Comparison of ENCODE assay signal across 22 cellular contexts in genomic region chr9:98875536-98875935, GRCh38.
DNase-seq lines count a peak whose midpoint lies in the region; ATAC-seq lines count a peak whose summit lies in the region.
"Had no signal": no experiment of that assay in that cellular context is flagged by ENCODE, and none has a peak within 500 bp of the region (broad histone marks: within the 10 kb centered on the region; RNA-seq: fewer than 3 reads in every experiment).

No MANE protein-coding gene starts in this region.

- H3K27ac ChIP-seq in right cardiac atrium (ENCODE audit: low read length), result no peak overlapping the region
- H3K27ac ChIP-seq: A549; BLaER1 treated with 17β-estradiol and CSF1 and Interleukin-3, amounts not matched to agents 10 nM and 100 nM; GM23248 had no signal

- 78% methylated on average over 5 of the region's 5 CpGs for WGBS in right cardiac atrium

- ATAC-seq in right cardiac atrium, result no peak
- ATAC-seq in HG03378 (IDR thresholded peaks at IDR 0.05; ENCODE audit: unreplicated experiment), result no peak
- ATAC-seq: A549, GM12878 had no signal

- intact Hi-C loops in cardiac septum (cut with DNase I) (no loop called here), right cardiac atrium (cut with DNase I) (no loop called here), posterior vena cava (cut with DNase I) (loop anchor here in 1 of 2 donors (10.0 kb wide), 1 partner anchor 89 kb away; no protein-coding TSS in a partner anchor)

- H3K4me3 ChIP-seq in right cardiac atrium (ENCODE audit: low read length), result no peak overlapping the region
- H3K4me3 ChIP-seq: A549; BLaER1 treated with 17β-estradiol and CSF1 and Interleukin-3, amounts not matched to agents 10 nM and 100 nM; GM12878; GM23248 had no signal

- H3K9me3 ChIP-seq in right cardiac atrium (ENCODE audit: control insufficient read depth, low read length), result no peaks in the 10 kb centered on the region
- H3K9me3 ChIP-seq: A549, BE2C had no signal

- H3K4me1 ChIP-seq in right cardiac atrium (ENCODE audit: control insufficient read depth, insufficient read depth, low read length), result peaks cover 15% of the 10 kb centered on the region
- H3K4me1 ChIP-seq: A549, BE2C had no signal

- DNase-seq in cardiac septum (ENCODE audit: low spot score) (peak; percentile 19), right cardiac atrium (no peak), islet precursor cell (peak; percentile 9), posterior vena cava (ENCODE audit: low spot score) (peak; percentile 48), OCI-M1 (lab: John Stamatoyannopoulos, UW) (no peak)
- DNase-seq: 8988T; ACHN; AML-193; BE2C; CD4-positive, alpha-beta T cell; CD8-positive, alpha-beta memory T cell; DMS 273 treated with DMSO at 0.1 percent for 48 hours; DMS79; EL; GDM1; GM23248; H7; HCEC 1CT had no signal

- no peaks in the 10 kb centered on the region for H3K27me3 ChIP-seq in right cardiac atrium (ENCODE audit: control insufficient read depth, insufficient read depth)
- H3K27me3 ChIP-seq: BLaER1 treated with 17β-estradiol and CSF1 and Interleukin-3, amounts not matched to agents 10 nM and 100 nM had no signal

Comparison
In these comparisons a context has a peak if more than half of its experiments do, and no peak if none do; other contexts are left out.
1. DNase-seq: peak in cardiac septum (single experiment), islet precursor cell (single experiment) and posterior vena cava (single experiment); none in right cardiac atrium (0 of 3) and OCI-M1 (single experiment).